In genomic region chr11:82747471-82747870, GRCh38 we compare ENCODE assay signal across 14 cellular contexts. TPM values are rescaled to one million over a fixed set of nuclear protein-coding genes. Genes with fewer than 3 reads are reported as not detected.
"Had no signal": no experiment of that assay in that cellular context is flagged by ENCODE, and none has a peak within 500 bp of the region (broad histone marks: within the 10 kb centered on the region; RNA-seq: fewer than 3 reads in every experiment).

No MANE protein-coding gene starts in this region.

- H3K36me3 ChIP-seq: gastrocnemius medialis, right atrium auricular region, sigmoid colon had no signal

- H3K27ac ChIP-seq: gastrocnemius medialis, right atrium auricular region, sigmoid colon, skin epidermis had no signal

- DNase-seq: cerebellar nuclear complex; gastrocnemius medialis; glutamatergic neuron; immature natural killer cell; kidney; mucosa of descending colon; naive thymus-derived CD8-positive, alpha-beta T cell; posterior cingulate gyrus; sigmoid colon; stimulated activated naive CD4-positive, alpha-beta T cell treated with Interleukin-2 at 50 U/mL for 16 hours had no signal

- H3K4me1 ChIP-seq: gastrocnemius medialis, right atrium auricular region, sigmoid colon had no signal

- H3K27me3 ChIP-seq: gastrocnemius medialis, right atrium auricular region, sigmoid colon had no signal

- ATAC-seq: gastrocnemius medialis; mucosa of descending colon; naive thymus-derived CD8-positive, alpha-beta T cell had no signal

- H3K4me3 ChIP-seq: gastrocnemius medialis, mucosa of descending colon, right atrium auricular region, sigmoid colon, skin epidermis had no signal

- H3K9me3 ChIP-seq: gastrocnemius medialis, mucosa of descending colon, right atrium auricular region, sigmoid colon had no signal

RNA-seq across cellular contexts. Expression of gene FAM181B, which starts 13.8 kb away (rescaled TPM):
- total RNA-seq: lung microvascular endothelial cell; naive thymus-derived CD8-positive, alpha-beta T cell had no signal
- polyA plus RNA-seq: fibroblast of lung; immature natural killer cell; naive thymus-derived CD8-positive, alpha-beta T cell had no signal
